In genomic region chr6:40654828-40655227, GRCh38 we compare ENCODE assay signal across 9 cellular contexts.
"Had no signal": no experiment of that assay in that cellular context is flagged by ENCODE, and none has a peak within 500 bp of the region (broad histone marks: within the 10 kb centered on the region; RNA-seq: fewer than 3 reads in every experiment).

No MANE protein-coding gene starts in this region.

- H3K27ac ChIP-seq: GM23248 had no signal

- H2AFZ ChIP-seq: GM23248 had no signal

- DNase-seq: GM23248, GOT3, H9, HCEC 1CT, HFFc6, IMR-90, KG1 had no signal

- FAIRE-seq: H54, K562 had no signal

- H3K4me3 ChIP-seq: GM23248, K562 had no signal

- ATAC-seq: K562 had no signal

- H3K9ac ChIP-seq: GM23248 had no signal
